Comparison of ENCODE assay signal across 10 cellular contexts in genomic region chr19:51354742-51355148, GRCh38. TPM values are rescaled to one million over a fixed set of nuclear protein-coding genes. Genes with fewer than 3 reads are reported as not detected.
DNase-seq lines count a peak whose midpoint lies in the region; ATAC-seq and TF ChIP-seq lines count a peak whose summit lies in the region.
"Had no signal": no experiment of that assay in that cellular context is flagged by ENCODE, and none has a peak within 500 bp of the region (broad histone marks: within the 10 kb centered on the region; RNA-seq: fewer than 3 reads in every experiment).

No MANE protein-coding gene starts in this region.

- DNase-seq in Calu3 (no peak), NCI-H2227 treated with DMSO at 0.1 percent for 48 hours (lab: John Stamatoyannopoulos, UW) (peak; percentile 75), brain microvascular endothelial cell (peak; percentile 70), HuH-7.5 (ENCODE audit: low spot score) (no peak), left lobe of liver (ENCODE audit: low spot score) (no peak)
- DNase-seq: body of pancreas, NCI-H1105 treated with DMSO at 0.1 percent for 48 hours had no signal

- no peak overlapping the region for H3K4me3 ChIP-seq in brain microvascular endothelial cell (ENCODE audit: low read depth, low read length)
- H3K4me3 ChIP-seq: body of pancreas had no signal

- H3K27me3 Mint-ChIP-seq in Calu3 (ENCODE audit: unreplicated experiment) = no peaks in the 10 kb centered on the region
- H3K27me3 Mint-ChIP-seq in nephron (ENCODE audit: low read depth) = no peaks in the 10 kb centered on the region
- H3K27me3 Mint-ChIP-seq in stimulated activated memory B cell treated with anti-CD40 and anti-IgM and Interleukin-4, amounts not matched to agents 10 μg/mL and 1 μg/mL and 100 μg/mL, for 72 hours = no peaks in the 10 kb centered on the region

- H3K9me3 Mint-ChIP-seq in Calu3 (ENCODE audit: low read depth, unreplicated experiment) (no peaks in the 10 kb centered on the region), nephron (no peaks in the 10 kb centered on the region)
- H3K9me3 Mint-ChIP-seq in stimulated activated memory B cell treated with anti-CD40 and anti-IgM and Interleukin-4, amounts not matched to agents 10 μg/mL and 1 μg/mL and 100 μg/mL, for 72 hours = no peaks in the 10 kb centered on the region

- H3K4me3 Mint-ChIP-seq in Calu3 (ENCODE audit: low read depth, unreplicated experiment) = no peak overlapping the region
- H3K4me3 Mint-ChIP-seq in nephron = peak overlapping the region; percentile 7 to 58 (median 50)
- H3K4me3 Mint-ChIP-seq in stimulated activated memory B cell treated with anti-CD40 and anti-IgM and Interleukin-4, amounts not matched to agents 10 μg/mL and 1 μg/mL and 100 μg/mL, for 72 hours = no peak overlapping the region

- in situ Hi-C loops in brain microvascular endothelial cell (cut with HindIII; ENCODE audit: low pct_ligation_motif_present, low sequenced_read_pairs) = no loop called here

- BruUV-seq in Calu3 (replicated peaks; lab: Mats Ljungman, UMichigan) = no TSS peak

- no peaks in the 10 kb centered on the region for H3K4me1 Mint-ChIP-seq in Calu3 (ENCODE audit: low read depth, unreplicated experiment)
- peaks cover 22% of the 10 kb centered on the region for H3K4me1 Mint-ChIP-seq in nephron
- H3K4me1 Mint-ChIP-seq in stimulated activated memory B cell treated with anti-CD40 and anti-IgM and Interleukin-4, amounts not matched to agents 10 μg/mL and 1 μg/mL and 100 μg/mL, for 72 hours = no peaks in the 10 kb centered on the region

- intact Hi-C loops in Calu3 (cut with micrococcal nuclease; ENCODE audit: unreplicated experiment) = no loop called here

- peak overlapping the region; percentile 0 for H3K27ac ChIP-seq in brain microvascular endothelial cell
- H3K27ac ChIP-seq: body of pancreas had no signal

- TF ChIP-seq CTCF in Calu3 (IDR thresholded peaks at IDR 0.05; ENCODE audit: unreplicated experiment) (no peak), brain microvascular endothelial cell (IDR thresholded peaks at IDR 0.05; ENCODE audit: low read depth, low read length, missing control alignments) (no peak), nephron (IDR thresholded peaks at IDR 0.05; ENCODE audit: unreplicated experiment in 3 of 3) (no peak)

- H3K36me3 Mint-ChIP-seq in Calu3 (ENCODE audit: insufficient read depth, unreplicated experiment) = peaks cover 25% of the 10 kb centered on the region
- peaks cover 16% of the 10 kb centered on the region for H3K36me3 Mint-ChIP-seq in nephron (ENCODE audit: low read depth)
- H3K36me3 Mint-ChIP-seq in stimulated activated memory B cell treated with anti-CD40 and anti-IgM and Interleukin-4, amounts not matched to agents 10 μg/mL and 1 μg/mL and 100 μg/mL, for 72 hours = peaks cover 51% of the 10 kb centered on the region

- ATAC-seq in stimulated activated memory B cell treated with anti-CD40 and anti-IgM and Interleukin-4, amounts not matched to agents 10 μg/mL and 1 μg/mL and 100 μg/mL, for 72 hours = no peak
- no peak for ATAC-seq in left lobe of liver
- no peak for ATAC-seq in HG03521 (IDR thresholded peaks at IDR 0.05; ENCODE audit: unreplicated experiment)
- ATAC-seq: body of pancreas had no signal

- CTCF ChIA-PET in Calu3 (lab: Charles Lee) = interaction anchor here (0.5 to 1.1 kb wide), 3 partner anchors 39 to 306 kb away, joined by 3 to 6 read pairs (median 4); no protein-coding TSS in a partner anchor

- H3K27me3 ChIP-seq in brain microvascular endothelial cell (replicated peaks) = no peaks in the 10 kb centered on the region
- H3K27me3 ChIP-seq: body of pancreas had no signal

- peaks cover 6% of the 10 kb centered on the region for H3K36me3 ChIP-seq in brain microvascular endothelial cell (replicated peaks)

- peak overlapping the region; percentile 18 for H3K27ac Mint-ChIP-seq in Calu3 (ENCODE audit: unreplicated experiment)
- H3K27ac Mint-ChIP-seq in nephron = peak overlapping the region; percentile 87 to 94 (median 88)
- no peak overlapping the region for H3K27ac Mint-ChIP-seq in stimulated activated memory B cell treated with anti-CD40 and anti-IgM and Interleukin-4, amounts not matched to agents 10 μg/mL and 1 μg/mL and 100 μg/mL, for 72 hours

RNA-seq across cellular contexts. Expression of gene ETFB, which starts 11.4 kb away (rescaled TPM):
- total RNA-seq in Calu3 (2022) (203 and 213 TPM in 2 replicates), left lobe of liver (378 TPM)

RNA-seq across cellular contexts. Expression of gene VSIG10L, which starts 12.8 kb away (rescaled TPM):
- 3.0 and 3.6 TPM in 2 replicates for total RNA-seq in Calu3 (2022)
- 1.8 TPM for total RNA-seq in left lobe of liver

RNA-seq across cellular contexts. Expression of gene CLDND2, which starts 14.1 kb away (rescaled TPM):
- total RNA-seq in Calu3 (2022) (1.1 and 1.2 TPM in 2 replicates), left lobe of liver (not detected)
- total RNA-seq: body of pancreas had no signal

RNA-seq across cellular contexts. Expression of gene NKG7, which starts 17.7 kb away (rescaled TPM):
- total RNA-seq in Calu3 (2022) = not detected in 2 replicates
- 1.7 TPM for total RNA-seq in left lobe of liver
- total RNA-seq: body of pancreas had no signal

RNA-seq across cellular contexts. Expression of gene LIM2, which starts 33.0 kb away (rescaled TPM):
- total RNA-seq in Calu3 (2022) (not detected in 2 replicates), left lobe of liver (not detected)
- total RNA-seq: body of pancreas had no signal

Comparison
In these comparisons a context has a peak if more than half of its experiments do, and no peak if none do; other contexts are left out.
1. DNase-seq: peak in NCI-H2227 treated with DMSO at 0.1 percent for 48 hours (single experiment) and brain microvascular endothelial cell (single experiment); none in Calu3 (single experiment), HuH-7.5 (single experiment) and left lobe of liver (single experiment).
2. H3K4me3 Mint-ChIP-seq: peak in nephron (3 of 3); none in Calu3 (single experiment) and stimulated activated memory B cell treated with anti-CD40 and anti-IgM and Interleukin-4, amounts not matched to agents 10 μg/mL and 1 μg/mL and 100 μg/mL, for 72 hours (single experiment).